Comparison of ENCODE assay signal across 15 cellular contexts in genomic region chr6:155366325-155366724, GRCh38. TPM values are rescaled to one million over a fixed set of nuclear protein-coding genes. Genes with fewer than 3 reads are reported as not detected.
DNase-seq lines count a peak whose midpoint lies in the region; ATAC-seq, FAIRE-seq and TF ChIP-seq lines count a peak whose summit lies in the region.
"Had no signal": no experiment of that assay in that cellular context is flagged by ENCODE, and none has a peak within 500 bp of the region (broad histone marks: within the 10 kb centered on the region; RNA-seq: fewer than 3 reads in every experiment).

No MANE protein-coding gene starts in this region.

- H4K20me1 ChIP-seq in GM23338 (replicated peaks; ENCODE audit: insufficient read depth) = no peaks in the 10 kb centered on the region
- no peaks in the 10 kb centered on the region for H4K20me1 ChIP-seq in IMR-90 (ENCODE audit: insufficient read depth, low read length)
- H4K20me1 ChIP-seq in K562 (replicated peaks; ENCODE audit: control insufficient read depth, insufficient read depth, low read length) = no peaks in the 10 kb centered on the region
- H4K20me1 ChIP-seq in neural progenitor cell (ENCODE audit: low read depth) = no peaks in the 10 kb centered on the region
- H4K20me1 ChIP-seq: BLaER1 had no signal

- no peaks in the 10 kb centered on the region; the same call in 2 of the 3 replicates for H3K36me3 Mint-ChIP-seq in GM23338 (ENCODE audit: low read depth)
- H3K36me3 Mint-ChIP-seq in neural progenitor cell = no peaks in the 10 kb centered on the region
- H3K36me3 Mint-ChIP-seq: CD8-positive, alpha-beta memory T cell; IgD-negative memory B cell had no signal

- TF ChIP-seq POLR2A in IMR-90 (IDR thresholded peaks at IDR 0.05; ENCODE audit: low read depth, low read length) (no peak), K562 (conservative IDR thresholded peaks at IDR 0.05) (no peak)

- in situ Hi-C loops in IMR-90 (cut with MboI; ENCODE audit: low sequenced_read_pairs) = no loop called here
- in situ Hi-C loops in K562 (cut with MboI) = no loop called here

- H2AK5ac ChIP-seq in IMR-90 (ENCODE audit: low read depth, low read length) = no peak overlapping the region

- H3K79me1 ChIP-seq in IMR-90 (ENCODE audit: low read depth in 1 of 2, low read length in 2 of 2) = no peaks in the 10 kb centered on the region

- CTCF ChIA-PET in IMR-90 (lab: Yijun Ruan, JAX) = no interaction called here
- CTCF ChIA-PET in K562 (lab: Yijun Ruan, JAX; ENCODE audit: low intra/inter-chr PET ratio) = no interaction called here

- H3K4me1 Mint-ChIP-seq in GM23338 = peaks cover 7% of the 10 kb centered on the region
- H3K4me1 Mint-ChIP-seq in neural progenitor cell = no peaks in the 10 kb centered on the region
- H3K4me1 Mint-ChIP-seq: CD8-positive, alpha-beta memory T cell had no signal

- H3K4me1 ChIP-seq in GM23338 (ENCODE audit: insufficient read depth) (no peaks in the 10 kb centered on the region), IMR-90 (ENCODE audit: control insufficient read depth, insufficient read depth, low read length) (no peaks in the 10 kb centered on the region), K562 (replicated peaks in 1 of 2; ENCODE audit: control insufficient read depth in 2 of 2, insufficient read depth in 2 of 2, low read length in 2 of 2) (no peaks in the 10 kb centered on the region; a peak in 1 of 5 replicates), neural progenitor cell (peaks cover 7% of the 10 kb centered on the region), colonic mucosa (no peaks in the 10 kb centered on the region)
- H3K4me1 ChIP-seq: BLaER1, Caco-2 had no signal

- no peak overlapping the region for H3K56ac ChIP-seq in IMR-90 (ENCODE audit: extremely low read depth, insufficient read depth, low read length)

- no peak overlapping the region for H3K9ac ChIP-seq in IMR-90 (ENCODE audit: low read depth, low read length)
- H3K9ac ChIP-seq in K562 (ENCODE audit: insufficient read depth in 1 of 2, low read depth in 2 of 2, low read length in 2 of 2) = no peak overlapping the region
- no peak overlapping the region for H3K9ac ChIP-seq in neural progenitor cell
- H3K9ac ChIP-seq in colonic mucosa (ENCODE audit: low read depth in 2 of 2, low read length in 2 of 2) = no peak overlapping the region
- H3K9ac ChIP-seq: BLaER1 had no signal

- no peak overlapping the region for H3K4ac ChIP-seq in IMR-90 (ENCODE audit: low read depth, low read length)

- no peak overlapping the region for H4K5ac ChIP-seq in IMR-90 (ENCODE audit: low read depth, low read length)

- H3K27me3 ChIP-seq in GM23338 (ENCODE audit: insufficient read depth) = no peaks in the 10 kb centered on the region
- no peaks in the 10 kb centered on the region for H3K27me3 ChIP-seq in IMR-90 (ENCODE audit: control insufficient read depth, insufficient read depth, low read length)
- no peaks in the 10 kb centered on the region for H3K27me3 ChIP-seq in K562 (ENCODE audit: control insufficient read depth in 2 of 2, insufficient read depth in 2 of 2, low read length in 2 of 2)
- H3K27me3 ChIP-seq in neural progenitor cell = no peaks in the 10 kb centered on the region
- H3K27me3 ChIP-seq in colonic mucosa = no peaks in the 10 kb centered on the region
- peaks cover 0 to 5% (median 0%) of the 10 kb centered on the region in 45 donors for H3K27me3 ChIP-seq in dorsolateral prefrontal cortex
- H3K27me3 ChIP-seq: BLaER1 had no signal

- H4K8ac ChIP-seq in IMR-90 (ENCODE audit: low read depth in 2 of 2, low read length in 2 of 2) = no peak overlapping the region

- 0 out of 3 replicates have a peak overlapping the region, but pooled peaks have one; percentile 21 for H2BK15ac ChIP-seq in IMR-90 (ENCODE audit: low read depth, low read length)

- ATAC-seq in GM23338 = peak; percentile 84
- no peak for ATAC-seq in IMR-90 (ENCODE audit: low read depth)
- no peak for ATAC-seq in K562

- H3K27me3 Mint-ChIP-seq in GM23338 (ENCODE audit: insufficient read depth, low read depth, poor library complexity) = peaks cover 3% of the 10 kb centered on the region
- H3K27me3 Mint-ChIP-seq in neural progenitor cell (ENCODE audit: insufficient read depth, low read depth) = no peaks in the 10 kb centered on the region

- H3K4me3 ChIP-seq in GM23338 = no peak overlapping the region
- no peak overlapping the region for H3K4me3 ChIP-seq in IMR-90 (ENCODE audit: insufficient read depth, low read depth, low read length)
- H3K4me3 ChIP-seq in K562 = no peak overlapping the region
- H3K4me3 ChIP-seq in neural progenitor cell = no peak overlapping the region
- H3K4me3 ChIP-seq in colonic mucosa = no peak overlapping the region
- no peak overlapping the region for H3K4me3 ChIP-seq in dorsolateral prefrontal cortex
- H3K4me3 ChIP-seq: BLaER1 had no signal

- H3K27ac Mint-ChIP-seq in GM23338 = peak overlapping the region; percentile 9; the same call in 1 of the 2 replicates
- H3K27ac Mint-ChIP-seq in neural progenitor cell = no peak overlapping the region
- H3K27ac Mint-ChIP-seq: CD8-positive, alpha-beta memory T cell; IgD-negative memory B cell had no signal

- H3K9me2 ChIP-seq in GM23338 (ENCODE audit: insufficient read depth) = no peaks in the 10 kb centered on the region; the same call in none of the 2 replicates

- WGBS in IMR-90 (ENCODE audit: extremely low coverage in 2 of 2, insufficient read length in 1 of 2), 2 experiments = no CpG with 5 or more reads among the region's 6 CpGs
- 0% methylated on average over 6 of the region's 6 CpGs for WGBS in K562 (ENCODE audit: insufficient coverage, low coverage, missing lambda C conversion rate)

- no TSS peak for BruUV-seq in IMR-90 (replicated peaks; lab: Mats Ljungman, UMichigan)
- BruUV-seq in K562 (replicated peaks; lab: Mats Ljungman, UMichigan) = no TSS peak

- H2BK20ac ChIP-seq in IMR-90 (ENCODE audit: low read depth, low read length) = no peak overlapping the region

- H3K4me2 ChIP-seq in GM23338 (no peak overlapping the region), IMR-90 (ENCODE audit: low read depth, low read length) (no peak overlapping the region), K562 (ENCODE audit: insufficient read depth, low read length) (no peak overlapping the region), neural progenitor cell (no peak overlapping the region)
- H3K4me2 ChIP-seq: BLaER1 had no signal

- TF ChIP-seq EP300 in K562 (IDR thresholded peaks at IDR 0.05; ENCODE audit: low read length) = no peak

- no peak overlapping the region for H2BK5ac ChIP-seq in IMR-90 (ENCODE audit: low read depth, low read length, poor library complexity, severe bottlenecking)

- no peaks in the 10 kb centered on the region for H3K9me3 ChIP-seq in IMR-90 (ENCODE audit: control insufficient read depth, insufficient read depth, low read length)
- no peaks in the 10 kb centered on the region for H3K9me3 ChIP-seq in K562 (replicated peaks; ENCODE audit: control insufficient read depth, insufficient read depth, low read depth, low read length)
- H3K9me3 ChIP-seq in neural progenitor cell (ENCODE audit: low read depth) = no peaks in the 10 kb centered on the region
- no peaks in the 10 kb centered on the region for H3K9me3 ChIP-seq in colonic mucosa
- H3K9me3 ChIP-seq: Caco-2 had no signal

- H3K79me2 ChIP-seq in GM23338 (replicated peaks; ENCODE audit: insufficient read depth) = no peaks in the 10 kb centered on the region
- H3K79me2 ChIP-seq in K562 (ENCODE audit: control insufficient read depth, insufficient read depth, low read length) = no peaks in the 10 kb centered on the region
- no peaks in the 10 kb centered on the region for H3K79me2 ChIP-seq in neural progenitor cell (ENCODE audit: low read depth)

- peak overlapping the region; percentile 39 for H2AK9ac ChIP-seq in IMR-90 (replicated peaks; ENCODE audit: low read depth, low read length, poor library complexity)

- no peaks in the 10 kb centered on the region for H3K9me1 ChIP-seq in IMR-90 (ENCODE audit: insufficient read depth, low read length)
- H3K9me1 ChIP-seq in K562 (ENCODE audit: control insufficient read depth, insufficient read depth, low read length) = no peaks in the 10 kb centered on the region

- no peak for FAIRE-seq in K562 (lab: Jason Lieb, UNC)
- FAIRE-seq: GM19239 had no signal

- H3K9me3 Mint-ChIP-seq in GM23338 (peaks cover 4% of the 10 kb centered on the region; the same call in 2 of the 3 replicates), neural progenitor cell (no peaks in the 10 kb centered on the region)
- H3K9me3 Mint-ChIP-seq: CD8-positive, alpha-beta memory T cell had no signal

- dilution Hi-C loops in IMR-90 (cut with HindIII; ENCODE audit: low sequenced_read_pairs, unreplicated experiment) = no loop called here

- H3K27ac ChIP-seq in GM23338 (ENCODE audit: low read depth) = no peak overlapping the region
- H3K27ac ChIP-seq in IMR-90 (ENCODE audit: insufficient read depth, low read length) = no peak overlapping the region
- H3K27ac ChIP-seq in K562 (ENCODE audit: extremely low read depth, low read depth, low read length) = no peak overlapping the region
- peak overlapping the region; percentile 46 for H3K27ac ChIP-seq in neural progenitor cell
- H3K27ac ChIP-seq in colonic mucosa = no peak overlapping the region
- H3K27ac ChIP-seq in dorsolateral prefrontal cortex = no peak overlapping the region
- H3K27ac ChIP-seq: BLaER1 had no signal

- H2AFZ ChIP-seq in GM23338 (peak overlapping the region; percentile 25; the same call in 1 of the 2 replicates), IMR-90 (replicated peaks; ENCODE audit: low read length, poor library complexity) (peak overlapping the region; percentile 18), K562 (ENCODE audit: low read depth, low read length) (no peak overlapping the region), neural progenitor cell (replicated peaks) (peak overlapping the region; percentile 50)

- H3F3A ChIP-seq in GM23338 (replicated peaks; ENCODE audit: low read depth) = no peaks in the 10 kb centered on the region
- H3F3A ChIP-seq in neural progenitor cell (ENCODE audit: low read depth) = peaks cover 12% of the 10 kb centered on the region

- H3K36me3 ChIP-seq in GM23338 (ENCODE audit: insufficient read depth) = no peaks in the 10 kb centered on the region
- H3K36me3 ChIP-seq in IMR-90 (ENCODE audit: control insufficient read depth, insufficient read depth, low read length) = no peaks in the 10 kb centered on the region
- no peaks in the 10 kb centered on the region for H3K36me3 ChIP-seq in K562 (ENCODE audit: control insufficient read depth, insufficient read depth, low read length)
- H3K36me3 ChIP-seq in neural progenitor cell = no peaks in the 10 kb centered on the region
- no peaks in the 10 kb centered on the region for H3K36me3 ChIP-seq in colonic mucosa
- H3K36me3 ChIP-seq: BLaER1 had no signal

- H4K91ac ChIP-seq in IMR-90 (ENCODE audit: insufficient read depth, low read depth, low read length) = no peak overlapping the region; the same call in 1 of the 2 replicates

- no peak for TF ChIP-seq CTCF in GM23338 (conservative IDR thresholded peaks at IDR 0.05; ENCODE audit: low read depth in 2 of 2)
- no peak for TF ChIP-seq CTCF in IMR-90 (conservative IDR thresholded peaks at IDR 0.05; ENCODE audit: low read depth, low read length)
- TF ChIP-seq CTCF in K562 (IDR thresholded peaks at IDR 0.05 in 2 of 3, conservative IDR thresholded peaks at IDR 0.05 in 1 of 3; ENCODE audit: insufficient read depth in 2 of 3, low read depth in 1 of 3, low read length in 3 of 3) = no peak
- no peak for TF ChIP-seq CTCF in neural progenitor cell (IDR thresholded peaks at IDR 0.05)
- TF ChIP-seq CTCF in colonic mucosa (IDR thresholded peaks at IDR 0.05) = no peak
- TF ChIP-seq CTCF in dorsolateral prefrontal cortex (IDR thresholded peaks at IDR 0.05 in 54 of 56, conservative IDR thresholded peaks at IDR 0.05 in 2 of 56; ENCODE audit: low read depth in 1 of 56, partially characterized antibody in 56 of 56) = no peak

- H3K14ac ChIP-seq in IMR-90 (replicated peaks; ENCODE audit: low read depth, low read length) = peak overlapping the region; percentile 48; the same call in 1 of the 2 replicates

- DNase-seq in GM23338 (ENCODE audit: low spot score) (peak; percentile 44), IMR-90 (no peak), K562 (ENCODE audit: extremely low read depth in 1 of 4, low spot score in 3 of 4) (no peak), neural progenitor cell (ENCODE audit: low spot score) (peak; percentile 60), colonic mucosa (no peak), amniotic stem cell (lab: John Stamatoyannopoulos, UW) (no peak), dorsolateral prefrontal cortex (no peak)
- DNase-seq: AML-193; Caco-2; CD8-positive, alpha-beta memory T cell; DND-41; GF-D8 had no signal

- no peak overlapping the region for H3K18ac ChIP-seq in IMR-90 (ENCODE audit: low read depth, low read length)

- intact Hi-C loops in IMR-90 (cut with micrococcal nuclease) = no loop called here
- intact Hi-C loops in K562 (cut with micrococcal nuclease) = no loop called here
- intact Hi-C loops in colonic mucosa (cut with DNase I) = no loop called here
- intact Hi-C loops in dorsolateral prefrontal cortex (cut with DNase I) = no loop called here

- TF ChIP-seq RAD21 in IMR-90 (IDR thresholded peaks at IDR 0.05; ENCODE audit: low read length) (no peak), K562 (CRISPR knock-in tag; conservative IDR thresholded peaks at IDR 0.05 in 1 of 2, IDR thresholded peaks at IDR 0.05 in 1 of 2) (no peak)

- POLR2A ChIA-PET in IMR-90 (lab: Charles Lee; ENCODE audit: unreplicated experiment) (no interaction called here), K562 (lab: Yijun Ruan, JAX) (interaction anchor here (1.0 to 1.1 kb wide), 2 partner anchors 18 to 994 kb away, joined by 3 to 4 read pairs; no protein-coding TSS in a partner anchor)

- H2BK120ac ChIP-seq in IMR-90 (ENCODE audit: low read depth, low read length) = peak overlapping the region; percentile 10; the same call in 1 of the 2 replicates

- no peak overlapping the region for H3K23ac ChIP-seq in IMR-90 (ENCODE audit: low read depth, low read length)

- no peak overlapping the region for H3K4me3 Mint-ChIP-seq in GM23338
- H3K4me3 Mint-ChIP-seq in neural progenitor cell = no peak overlapping the region
- H3K4me3 Mint-ChIP-seq: CD8-positive, alpha-beta memory T cell; IgD-negative memory B cell had no signal

RNA-seq across cellular contexts. Expression of gene TFB1M, which starts 52.0 kb away (rescaled TPM):
- total RNA-seq in GM23338 (2014; rRNA removed; shearing (Covaris generic)) = 37.5 and 51.1 TPM in 2 replicates
- polyA plus RNA-seq in GM23338 (2016; fragmentation: Nextera tagmentation; extraction: Ambion mirVana) (66.9 and 69.6 TPM in 2 replicates), IMR-90 (2012; rRNA removed) (17.5 and 18.1 TPM in 2 replicates), K562 (2011; rRNA removed) (32.8 and 40.4 TPM in 2 replicates), K562 (2014; fragmentation: Illumina TruSeq; extraction: Trizol) (34.6 and 39.7 TPM in 2 replicates), K562 (2014; fragmentation: Nextera tagmentation; extraction: Ambion mirVana) (100 to 1,000 TPM; 129 to 145 TPM), K562 (2014; rRNA removed) (36.6 and 37.6 TPM in 2 replicates)
- total RNA-seq in IMR-90 (2012; rRNA removed) (22.4 and 28.1 TPM in 2 replicates), K562 (2014; rRNA removed) (34.5 and 34.6 TPM in 2 replicates), K562 (2014; rRNA removed; fragmentation: Illumina TruSeq; extraction: Trizol) (48.8 and 52.4 TPM in 2 replicates), K562 (2015; rRNA removed; fragmentation: Illumina TruSeq; extraction: Trizol) (36.8 and 42.8 TPM in 2 replicates), K562 (2021) (35.6 and 50.7 TPM in 2 replicates), neural progenitor cell (ENCODE audit: low replicate concordance) (24.1 and 24.6 TPM in 2 replicates), colonic mucosa (10 to 100 TPM; 17.8 to 27.9 TPM), dorsolateral prefrontal cortex (10 to 100 TPM; 16.1 to 42.1 (median 25.9) TPM)
- polyA plus RNA-seq in IMR-90 (2012; cell fraction: cytosol; rRNA removed) = 6.0 and 9.4 TPM in 2 replicates
- 5.7 and 34.9 TPM in 2 replicates for polyA plus RNA-seq in IMR-90 (2012; cell fraction: nucleus; rRNA removed; ENCODE audit: low replicate concordance)
- 78.0 and 128 TPM in 2 replicates for total RNA-seq in K562 (2011; cell fraction: chromatin; rRNA removed; ENCODE audit: low replicate concordance)
- total RNA-seq in K562 (2011; cell fraction: nucleolus; rRNA removed) = 43.4 and 57.8 TPM in 2 replicates
- total RNA-seq in K562 (2011; cell fraction: nucleoplasm; rRNA removed) = 59.3 and 74.2 TPM in 2 replicates
- 18.9 and 23.9 TPM in 2 replicates for polyA plus RNA-seq in K562 (2011; cell fraction: cytosol; rRNA removed)
- polyA plus RNA-seq in K562 (2011; cell fraction: nucleus; rRNA removed) = 50.5 and 51.9 TPM in 2 replicates
- 19.3 and 23.7 TPM in 2 replicates for polyA plus RNA-seq in K562 (2012)
- 55.1 and 57.5 TPM in 2 replicates for polyA minus RNA-seq in K562 (2011; rRNA and poly(A)+ RNA removed)
- polyA minus RNA-seq in K562 (2011; cell fraction: cytosol; rRNA and poly(A)+ RNA removed) = 17.5 and 20.9 TPM in 2 replicates
- 80.4 and 104 TPM in 2 replicates for polyA minus RNA-seq in K562 (2011; cell fraction: nucleus; rRNA and poly(A)+ RNA removed)

Comparison
In these comparisons a context has a peak if more than half of its experiments do, and no peak if none do; other contexts are left out.
1. DNase-seq: peak in GM23338 (single experiment) and neural progenitor cell (single experiment); none in IMR-90 (single experiment), K562 (0 of 4), colonic mucosa (single experiment), amniotic stem cell (single experiment) and dorsolateral prefrontal cortex (0 of 10).